31 cellular contexts compared by ENCODE assay signal in the genomic region with DNA sequence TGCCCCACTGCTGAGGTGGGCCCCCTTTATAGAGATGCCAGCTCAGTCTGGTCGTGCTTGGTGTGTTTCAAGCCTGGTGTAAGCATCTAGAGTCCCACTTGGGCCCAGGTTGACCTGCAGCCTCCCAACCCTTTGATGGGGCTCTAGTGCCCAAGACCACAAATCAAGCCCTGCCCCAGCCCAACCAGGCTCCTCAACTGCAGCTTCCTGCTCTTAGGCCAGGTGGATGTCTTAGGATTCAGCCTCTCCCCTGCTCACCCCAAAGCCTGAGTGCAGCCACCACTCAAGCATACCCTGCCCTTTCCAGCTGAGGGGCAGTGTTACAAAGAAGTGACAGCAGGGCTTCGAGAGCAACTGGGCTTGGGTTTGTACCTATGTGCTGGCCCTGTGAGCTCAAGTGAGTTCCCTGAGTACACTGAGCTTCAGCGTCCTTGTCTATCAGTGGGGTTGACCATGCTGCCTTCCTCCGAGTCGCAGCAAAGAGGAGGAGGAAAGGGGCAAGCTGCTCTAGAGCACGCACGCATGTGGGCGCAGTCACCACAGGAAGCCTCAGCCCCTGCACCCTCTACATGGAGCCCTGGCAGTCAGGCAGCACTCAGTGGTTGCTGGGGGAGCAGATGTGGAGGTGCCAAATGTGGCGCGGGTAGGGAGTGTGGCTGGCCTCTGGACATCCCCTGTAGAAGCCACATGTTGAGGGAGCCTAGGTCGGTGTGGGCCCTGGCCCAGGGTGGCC.
DNase-seq lines count a peak whose midpoint lies in the region; ATAC-seq, FAIRE-seq and TF ChIP-seq lines count a peak whose summit lies in the region.
"Had no signal": no experiment of that assay in that cellular context is flagged by ENCODE, and none has a peak within 500 bp of the region (broad histone marks: within the 10 kb centered on the region; RNA-seq: fewer than 3 reads in every experiment).

No MANE protein-coding gene starts in this region.

- H3K14ac ChIP-seq in H1 (ENCODE audit: insufficient read length) = no peak overlapping the region

- BruUV-seq in mammary epithelial cell (replicated peaks; lab: Mats Ljungman, UMichigan) = no TSS peak
- BruUV-seq in MCF 10A (replicated peaks; lab: Mats Ljungman, UMichigan) = no TSS peak

- peak overlapping the region; percentile 55 for H2BK5ac ChIP-seq in H1 (ENCODE audit: low read depth, low read length)

- no peak overlapping the region for H3K9ac ChIP-seq in mammary epithelial cell (ENCODE audit: insufficient read depth, low read length)
- no peak overlapping the region for H3K9ac ChIP-seq in H1 (replicated peaks in 1 of 4; ENCODE audit: extremely low read depth in 1 of 4, low read depth in 3 of 4, low read length in 3 of 4)

- no peak overlapping the region for H3K18ac ChIP-seq in H1 (ENCODE audit: extremely low read depth, low read length)

- CTCF ChIA-PET in mammary epithelial cell (lab: Charles Lee; ENCODE audit: low non-redundant PET) (no interaction called here), MCF 10A (lab: Yijun Ruan, JAX) (interaction anchor here (0.6 kb wide), 2 partner anchors 223 to 1381 kb away, joined by 3 read pairs; no protein-coding TSS in a partner anchor), H1 (lab: Charles Lee; ENCODE audit: partially characterized antibody) (interaction anchor here (0.6 to 6.1 kb wide), 12 partner anchors 9 to 334 kb away, joined by 3 to 48 read pairs (median 6); no protein-coding TSS in a partner anchor)

- H4K5ac ChIP-seq in H1 (ENCODE audit: insufficient read length, low read depth, low read length) = no peak overlapping the region

- POLR2A ChIA-PET in MCF 10A (lab: Yijun Ruan, JAX) (no interaction called here), H1 (lab: Charles Lee; ENCODE audit: partially characterized antibody) (interaction anchor here (1.0 kb wide), 1 partner anchor 9 kb away, joined by 3 read pairs; no protein-coding TSS in a partner anchor)

- H3K4ac ChIP-seq in H1 (replicated peaks; ENCODE audit: insufficient read length, low read depth, low read length) = no peak overlapping the region

- no peaks in the 10 kb centered on the region for H4K20me1 ChIP-seq in mammary epithelial cell (ENCODE audit: insufficient read depth, low read length)
- no peaks in the 10 kb centered on the region for H4K20me1 ChIP-seq in H1 (replicated peaks in 1 of 2; ENCODE audit: control insufficient read depth in 1 of 2, insufficient read depth in 2 of 2, low read length in 2 of 2)

- H2BK12ac ChIP-seq in H1 (ENCODE audit: low read depth, low read length) = peak overlapping the region; percentile 92; the same call in 1 of the 2 replicates

- H3K9me3 ChIP-seq in mammary epithelial cell (replicated peaks; ENCODE audit: insufficient read depth, low read length) = no peaks in the 10 kb centered on the region
- no peaks in the 10 kb centered on the region for H3K9me3 ChIP-seq in RWPE2 (ENCODE audit: severe bottlenecking)
- no peaks in the 10 kb centered on the region for H3K9me3 ChIP-seq in H1 (ENCODE audit: insufficient read depth in 2 of 2, low read depth in 1 of 2, low read length in 1 of 2)
- H3K9me3 ChIP-seq in upper lobe of right lung = no peaks in the 10 kb centered on the region
- H3K9me3 ChIP-seq: gastroesophageal sphincter, tibial artery had no signal

- H3K23me2 ChIP-seq in H1 (ENCODE audit: low read depth, low read length) = no peaks in the 10 kb centered on the region

- no peaks in the 10 kb centered on the region for H3K79me1 ChIP-seq in H1 (ENCODE audit: low read depth, low read length)

- no peak overlapping the region for H3K27ac Mint-ChIP-seq in MCF 10A (ENCODE audit: low read depth, unreplicated experiment)
- peak overlapping the region; percentile 33 for H3K27ac Mint-ChIP-seq in osteocyte (ENCODE audit: unreplicated experiment)
- H3K27ac Mint-ChIP-seq: activated naive CD4-positive, alpha-beta T cell treated with anti-CD3 and anti-CD28 coated beads for 36 hours; activated T-helper 1 cell treated with anti-CD3 and anti-CD28 coated beads, Interleukin-12 subunit alpha, Interleukin-12 subunit beta, Interleukin-2, Interleukin-4 antibody, amounts not matched to agents 30 ng/mL and 10 ng/mL and 1 ng/mL, durations not matched to agents 14 hours and 24 hours and 36 hours; CD4-positive, alpha-beta T cell; GM23338 had no signal

- TF ChIP-seq CTCF in mammary epithelial cell (conservative IDR thresholded peaks at IDR 0.05 in 1 of 2, IDR thresholded peaks at IDR 0.05 in 1 of 2; ENCODE audit: extremely low read depth in 1 of 2, insufficient read depth in 1 of 2, low read depth in 1 of 2, low read length in 2 of 2) = no peak
- no peak for TF ChIP-seq CTCF in MCF 10A (IDR thresholded peaks at IDR 0.05; ENCODE audit: unreplicated experiment)
- TF ChIP-seq CTCF in RWPE2 (IDR thresholded peaks at IDR 0.05; ENCODE audit: poor library complexity, severe bottlenecking) = no peak
- TF ChIP-seq CTCF in H1 (IDR thresholded peaks at IDR 0.05; ENCODE audit: control extremely low read depth in 1 of 3, insufficient read depth in 1 of 3, low read depth in 1 of 3, low read length in 3 of 3) = no peak
- no peak for TF ChIP-seq CTCF in osteocyte (IDR thresholded peaks at IDR 0.05)
- no peak for TF ChIP-seq CTCF in upper lobe of right lung (IDR thresholded peaks at IDR 0.05)

- peak overlapping the region; percentile 29 for H4K91ac ChIP-seq in H1 (replicated peaks; ENCODE audit: insufficient read length, low read length)

- H3K4me1 ChIP-seq in mammary epithelial cell (ENCODE audit: insufficient read depth, low read length) = peaks cover 35% of the 10 kb centered on the region
- peaks cover 24% of the 10 kb centered on the region for H3K4me1 ChIP-seq in RWPE2 (ENCODE audit: insufficient read depth, poor library complexity, severe bottlenecking)
- H3K4me1 ChIP-seq in H1 (replicated peaks in 1 of 4; ENCODE audit: control insufficient read depth in 3 of 4, insufficient read depth in 4 of 4, low read length in 3 of 4) = peaks cover 10 to 40% (median 22%) of the 10 kb centered on the region in 4 experiments
- peaks cover 10% of the 10 kb centered on the region for H3K4me1 ChIP-seq in upper lobe of right lung

- no peaks in the 10 kb centered on the region for H3K36me3 ChIP-seq in mammary epithelial cell (ENCODE audit: insufficient read depth, low read length)
- H3K36me3 ChIP-seq in RWPE2 (ENCODE audit: low read depth) = no peaks in the 10 kb centered on the region
- H3K36me3 ChIP-seq in H1 (ENCODE audit: control insufficient read depth in 2 of 4, insufficient read depth in 4 of 4, low read length in 3 of 4) = no peaks in the 10 kb centered on the region
- no peaks in the 10 kb centered on the region for H3K36me3 ChIP-seq in upper lobe of right lung

- peak overlapping the region; percentile 67; the same call in 1 of the 2 replicates for H2BK15ac ChIP-seq in H1 (ENCODE audit: low read length)

- ATAC-seq in RWPE2 (ENCODE audit: low read depth) (no peak), HG03175 (IDR thresholded peaks at IDR 0.05; ENCODE audit: unreplicated experiment) (no peak), upper lobe of right lung (no peak)
- ATAC-seq: gastroesophageal sphincter, GM23338 had no signal

- H3K27ac ChIP-seq in mammary epithelial cell (ENCODE audit: insufficient read depth, low read depth, low read length) = peak overlapping the region; percentile 79
- H3K27ac ChIP-seq in RWPE2 (ENCODE audit: poor library complexity, severe bottlenecking) = peak overlapping the region; percentile 28
- H3K27ac ChIP-seq in H1 (ENCODE audit: low read depth, low read length) = no peak overlapping the region
- H3K27ac ChIP-seq in upper lobe of right lung = no peak overlapping the region
- H3K27ac ChIP-seq: gastroesophageal sphincter, tibial artery, VCaP had no signal

- H2BK20ac ChIP-seq in H1 (ENCODE audit: low read length) = 0 out of 2 replicates have a peak overlapping the region, but pooled peaks have one; percentile 15

- no peak for FAIRE-seq in H1 (lab: Jason Lieb, UNC)
- FAIRE-seq: A204.1, bronchial epithelial cell, colon, GM12892, small intestine had no signal

- H3K4me3 Mint-ChIP-seq in MCF 10A (ENCODE audit: unreplicated experiment) = no peak overlapping the region
- H3K4me3 Mint-ChIP-seq in osteocyte (ENCODE audit: unreplicated experiment) = no peak overlapping the region
- H3K4me3 Mint-ChIP-seq: activated naive CD4-positive, alpha-beta T cell treated with anti-CD3 and anti-CD28 coated beads for 36 hours; activated T-helper 1 cell treated with anti-CD3 and anti-CD28 coated beads, Interleukin-12 subunit alpha, Interleukin-12 subunit beta, Interleukin-2, Interleukin-4 antibody, amounts not matched to agents 30 ng/mL and 10 ng/mL and 1 ng/mL, durations not matched to agents 14 hours and 24 hours and 36 hours; CD4-positive, alpha-beta T cell; GM23338; naive B cell had no signal

- H3K79me2 ChIP-seq in mammary epithelial cell (ENCODE audit: insufficient read depth, low read length) (no peaks in the 10 kb centered on the region), H1 (ENCODE audit: control insufficient read depth in 1 of 2, insufficient read depth in 2 of 2, low read length in 2 of 2) (no peaks in the 10 kb centered on the region)

- DNase-seq in mammary epithelial cell = no peak
- no peak for DNase-seq in MCF 10A (ENCODE audit: unreplicated experiment)
- no peak for DNase-seq in RWPE2 (ENCODE audit: low spot score)
- DNase-seq in H1 (ENCODE audit: low read depth in 1 of 2, low spot score in 2 of 2) = peak in 1 of 2 experiments; percentile 34
- peak; percentile 82 for DNase-seq in osteocyte (ENCODE audit: extremely low spot score, unreplicated experiment)
- no peak for DNase-seq in HUDEP-2 (lab: John Stamatoyannopoulos, UW; ENCODE audit: unreplicated experiment in 76 of 76)
- no peak for DNase-seq in upper lobe of right lung
- DNase-seq: activated CD4-positive, alpha-beta T cell treated with anti-CD3 and anti-CD28 coated beads for 48 hours; activated naive CD4-positive, alpha-beta T cell treated with anti-CD3 and anti-CD28 coated beads for 36 hours; AML-193; CD4-positive, alpha-beta T cell; DMS 273 treated with DMSO at 0.1 percent for 48 hours; hippocampal formation; KG1; naive B cell; NCI-H1417 treated with DMSO at 0.1 percent for 48 hours; NCI-H2081 treated with DMSO at 0.1 percent for 48 hours; NCI-H345; NCI-H748 treated with DMSO at 0.1 percent for 48 hours; small intestine; T-helper 9 cell; tibial artery had no signal

- H2AFZ ChIP-seq in mammary epithelial cell (ENCODE audit: low read depth, low read length) = no peak overlapping the region
- H2AFZ ChIP-seq in H1 (ENCODE audit: low read length) = no peak overlapping the region
- H2AFZ ChIP-seq: GM23338 had no signal

- H3K9me3 Mint-ChIP-seq in MCF 10A (ENCODE audit: unreplicated experiment) (no peaks in the 10 kb centered on the region), osteocyte (ENCODE audit: unreplicated experiment) (no peaks in the 10 kb centered on the region)
- H3K9me3 Mint-ChIP-seq: activated naive CD4-positive, alpha-beta T cell treated with anti-CD3 and anti-CD28 coated beads for 36 hours; activated T-helper 1 cell treated with anti-CD3 and anti-CD28 coated beads, Interleukin-12 subunit alpha, Interleukin-12 subunit beta, Interleukin-2, Interleukin-4 antibody, amounts not matched to agents 30 ng/mL and 10 ng/mL and 1 ng/mL, durations not matched to agents 14 hours and 24 hours and 36 hours; CD4-positive, alpha-beta T cell; GM23338; naive B cell had no signal

- H3K23ac ChIP-seq in H1 (ENCODE audit: insufficient read length) = no peak overlapping the region

- H4K8ac ChIP-seq in H1 (ENCODE audit: extremely low read depth, insufficient read depth, low read length) = no peak overlapping the region

- peak overlapping the region; percentile 54; the same call in 1 of the 2 replicates for H2AK5ac ChIP-seq in H1 (ENCODE audit: low read depth, low read length)

- TF ChIP-seq RAD21 in H1 (IDR thresholded peaks at IDR 0.05 in 1 of 2, conservative IDR thresholded peaks at IDR 0.05 in 1 of 2; ENCODE audit: low read depth in 2 of 2, low read length in 2 of 2) = no peak

- H3K4me2 ChIP-seq in mammary epithelial cell (ENCODE audit: insufficient read depth, low read depth, low read length) (peak overlapping the region; percentile 40), H1 (ENCODE audit: insufficient read depth in 1 of 2, low read depth in 2 of 2, low read length in 2 of 2) (no peak overlapping the region)
- H3K4me2 ChIP-seq: GM23338 had no signal

- H2BK120ac ChIP-seq in H1 (replicated peaks; ENCODE audit: low read depth, low read length) = no peak overlapping the region

- H3K4me1 Mint-ChIP-seq in MCF 10A (ENCODE audit: insufficient read depth, unreplicated experiment) = peaks cover 5% of the 10 kb centered on the region
- H3K4me1 Mint-ChIP-seq in osteocyte (ENCODE audit: unreplicated experiment) = peaks cover 51% of the 10 kb centered on the region

- H3K4me3 ChIP-seq in mammary epithelial cell (replicated peaks in 1 of 3; ENCODE audit: insufficient read depth in 1 of 3, low read depth in 2 of 3, low read length in 3 of 3) (no peak overlapping the region), RWPE2 (ENCODE audit: severe bottlenecking) (no peak overlapping the region), H1 (ENCODE audit: extremely low read depth in 1 of 4, insufficient read depth in 2 of 4, low read depth in 3 of 4, low read length in 4 of 4) (no peak overlapping the region), upper lobe of right lung (no peak overlapping the region)
- H3K4me3 ChIP-seq: gastroesophageal sphincter, GM23338, tibial artery had no signal

- H3K27me3 Mint-ChIP-seq in MCF 10A (ENCODE audit: insufficient read depth, unreplicated experiment) = no peaks in the 10 kb centered on the region
- no peaks in the 10 kb centered on the region for H3K27me3 Mint-ChIP-seq in osteocyte (ENCODE audit: unreplicated experiment)
- H3K27me3 Mint-ChIP-seq: CD4-positive, alpha-beta T cell; naive B cell had no signal

- H3K27me3 ChIP-seq in mammary epithelial cell (ENCODE audit: insufficient read depth, low read length) (no peaks in the 10 kb centered on the region), RWPE2 (ENCODE audit: insufficient read depth, poor library complexity, severe bottlenecking) (no peaks in the 10 kb centered on the region), H1 (replicated peaks in 1 of 4; ENCODE audit: control insufficient read depth in 3 of 4, extremely low read depth in 1 of 4, insufficient read depth in 3 of 4, low read length in 3 of 4) (peaks cover 0 to 4% (median 1%) of the 10 kb centered on the region in 4 experiments; a peak in 2 of 7 replicates), upper lobe of right lung (no peaks in the 10 kb centered on the region)
- H3K27me3 ChIP-seq: gastroesophageal sphincter, tibial artery had no signal

- in situ Hi-C loops in mammary epithelial cell (cut with MboI; ENCODE audit: low sequenced_read_pairs in 2 of 2) = no loop called here

- H3K36me3 Mint-ChIP-seq in MCF 10A (ENCODE audit: insufficient read depth, unreplicated experiment) (no peaks in the 10 kb centered on the region), osteocyte (ENCODE audit: unreplicated experiment) (peaks cover 2% of the 10 kb centered on the region)

- intact Hi-C loops in mammary epithelial cell (cut with micrococcal nuclease) (no loop called here), MCF 10A (cut with micrococcal nuclease) (no loop called here), upper lobe of right lung (cut with DNase I) (no loop called here)

- 91% methylated on average over 10 of the region's 11 CpGs for WGBS in mammary epithelial cell (ENCODE audit: low coverage, missing lambda C conversion rate)
- WGBS in H1 (ENCODE audit: extremely low coverage in 1 of 2, insufficient coverage in 1 of 2, insufficient read length in 1 of 2, insufficient replicate concordance in 2 of 2, low coverage in 1 of 2, low lambda C conversion rate in 2 of 2, missing lambda C conversion rate in 1 of 2), 2 experiments = 85% methylated on average over 7 of the region's 11 CpGs; no CpG with 5 or more reads in 1 of the 2 experiments

- TF ChIP-seq POLR2A in H1 (IDR thresholded peaks at IDR 0.05; ENCODE audit: control extremely low read depth in 1 of 2, low read depth in 2 of 2, low read length in 2 of 2) = no peak

- no peak for TF ChIP-seq EP300 in H1 (IDR thresholded peaks at IDR 0.05; ENCODE audit: borderline replicate concordance in 1 of 2, low read depth in 2 of 2, low read length in 2 of 2)

- H3K56ac ChIP-seq in H1 (replicated peaks; ENCODE audit: insufficient read length, low read depth, low read length) = no peak overlapping the region

- dilution Hi-C loops in mammary epithelial cell (cut with HindIII; ENCODE audit: low sequenced_read_pairs) = no loop called here

Comparison
In these comparisons a context has a peak if more than half of its experiments do, and no peak if none do; other contexts are left out.
1. H3K27ac ChIP-seq: peak in mammary epithelial cell (single experiment) and RWPE2 (single experiment); none in H1 (single experiment) and upper lobe of right lung (single experiment).